ENCODE assay signal across 2 cellular contexts in genomic region chr3:64058592-64058991, GRCh38.
TF ChIP-seq lines count a peak whose summit lies in the region.

No MANE protein-coding gene starts in this region.

TF ChIP-seq in GM12878, 131 proteins besides CTCF, POLR2A, EP300 and RAD21 (continued from another document):
- TF ChIP-seq CHD2 (IDR thresholded peaks at IDR 0.05; ENCODE audit: borderline replicate concordance, low read depth, low read length) (no peak), ETV6 (conservative IDR thresholded peaks at IDR 0.05 in 1 of 2, IDR thresholded peaks at IDR 0.05 in 1 of 2; ENCODE audit: borderline replicate concordance in 1 of 2, low read depth in 1 of 2) (peak in 1 of 2 experiments; percentile 88; a peak in 1 of 4 replicates)

TF ChIP-seq in neural cell, 6 proteins besides CTCF, POLR2A, EP300 and RAD21 (continued from another document):
- TF ChIP-seq EZH2 (IDR thresholded peaks at IDR 0.05; ENCODE audit: borderline replicate concordance, insufficient read depth, low read length, poor library complexity, severe bottlenecking), result no peak
- no peak for TF ChIP-seq TAF1 (IDR thresholded peaks at IDR 0.05; ENCODE audit: low read depth)
- peak; percentile 92 for TF ChIP-seq REST (IDR thresholded peaks at IDR 0.05; ENCODE audit: borderline replicate concordance)
- TF ChIP-seq SMC3 (conservative IDR thresholded peaks at IDR 0.05; ENCODE audit: poor library complexity), result no peak
